In the genomic region with DNA sequence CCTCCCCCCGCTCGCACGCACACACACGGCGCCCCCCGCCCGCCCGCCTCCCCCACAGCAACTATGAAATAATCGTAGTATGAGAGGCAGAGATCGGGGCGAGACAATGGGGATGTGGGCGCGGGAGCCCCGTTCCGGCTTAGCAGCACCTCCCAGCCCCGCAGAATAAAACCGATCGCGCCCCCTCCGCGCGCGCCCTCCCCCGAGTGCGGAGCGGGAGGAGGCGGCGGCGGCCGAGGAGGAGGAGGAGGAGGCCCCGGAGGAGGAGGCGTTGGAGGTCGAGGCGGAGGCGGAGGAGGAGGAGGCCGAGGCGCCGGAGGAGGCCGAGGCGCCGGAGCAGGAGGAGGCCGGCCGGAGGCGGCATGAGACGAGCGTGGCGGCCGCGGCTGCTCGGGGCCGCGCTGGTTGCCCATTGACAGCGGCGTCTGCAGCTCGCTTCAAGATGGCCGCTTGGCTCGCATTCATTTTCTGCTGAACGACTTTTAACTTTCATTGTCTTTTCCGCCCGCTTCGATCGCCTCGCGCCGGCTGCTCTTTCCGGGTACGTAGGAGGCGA, we compare ENCODE assay signal across 1 cellular context.
TF ChIP-seq lines count a peak whose summit lies in the region.

No MANE protein-coding gene starts in this region.

TF ChIP-seq in HepG2, 621 proteins besides CTCF, POLR2A, EP300 and RAD21 (continued from another document and continues in another):
- TF ChIP-seq, protein P1, sequence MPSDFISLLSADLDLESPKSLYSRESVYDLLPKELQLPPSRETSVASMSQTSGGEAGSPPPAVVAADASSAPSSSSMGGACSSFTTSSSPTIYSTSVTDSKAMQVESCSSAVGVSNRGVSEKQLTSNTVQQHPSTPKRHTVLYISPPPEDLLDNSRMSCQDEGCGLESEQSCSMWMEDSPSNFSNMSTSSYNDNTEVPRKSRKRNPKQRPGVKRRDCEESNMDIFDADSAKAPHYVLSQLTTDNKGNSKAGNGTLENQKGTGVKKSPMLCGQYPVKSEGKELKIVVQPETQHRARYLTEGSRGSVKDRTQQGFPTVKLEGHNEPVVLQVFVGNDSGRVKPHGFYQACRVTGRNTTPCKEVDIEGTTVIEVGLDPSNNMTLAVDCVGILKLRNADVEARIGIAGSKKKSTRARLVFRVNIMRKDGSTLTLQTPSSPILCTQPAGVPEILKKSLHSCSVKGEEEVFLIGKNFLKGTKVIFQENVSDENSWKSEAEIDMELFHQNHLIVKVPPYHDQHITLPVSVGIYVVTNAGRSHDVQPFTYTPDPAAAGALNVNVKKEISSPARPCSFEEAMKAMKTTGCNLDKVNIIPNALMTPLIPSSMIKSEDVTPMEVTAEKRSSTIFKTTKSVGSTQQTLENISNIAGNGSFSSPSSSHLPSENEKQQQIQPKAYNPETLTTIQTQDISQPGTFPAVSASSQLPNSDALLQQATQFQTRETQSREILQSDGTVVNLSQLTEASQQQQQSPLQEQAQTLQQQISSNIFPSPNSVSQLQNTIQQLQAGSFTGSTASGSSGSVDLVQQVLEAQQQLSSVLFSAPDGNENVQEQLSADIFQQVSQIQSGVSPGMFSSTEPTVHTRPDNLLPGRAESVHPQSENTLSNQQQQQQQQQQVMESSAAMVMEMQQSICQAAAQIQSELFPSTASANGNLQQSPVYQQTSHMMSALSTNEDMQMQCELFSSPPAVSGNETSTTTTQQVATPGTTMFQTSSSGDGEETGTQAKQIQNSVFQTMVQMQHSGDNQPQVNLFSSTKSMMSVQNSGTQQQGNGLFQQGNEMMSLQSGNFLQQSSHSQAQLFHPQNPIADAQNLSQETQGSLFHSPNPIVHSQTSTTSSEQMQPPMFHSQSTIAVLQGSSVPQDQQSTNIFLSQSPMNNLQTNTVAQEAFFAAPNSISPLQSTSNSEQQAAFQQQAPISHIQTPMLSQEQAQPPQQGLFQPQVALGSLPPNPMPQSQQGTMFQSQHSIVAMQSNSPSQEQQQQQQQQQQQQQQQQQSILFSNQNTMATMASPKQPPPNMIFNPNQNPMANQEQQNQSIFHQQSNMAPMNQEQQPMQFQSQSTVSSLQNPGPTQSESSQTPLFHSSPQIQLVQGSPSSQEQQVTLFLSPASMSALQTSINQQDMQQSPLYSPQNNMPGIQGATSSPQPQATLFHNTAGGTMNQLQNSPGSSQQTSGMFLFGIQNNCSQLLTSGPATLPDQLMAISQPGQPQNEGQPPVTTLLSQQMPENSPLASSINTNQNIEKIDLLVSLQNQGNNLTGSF (CRISPR knock-in tag; IDR thresholded peaks at IDR 0.05): no peak
- no peak for TF ChIP-seq ZNF343 (CRISPR knock-in tag; IDR thresholded peaks at IDR 0.05)
- TF ChIP-seq, protein P2, sequence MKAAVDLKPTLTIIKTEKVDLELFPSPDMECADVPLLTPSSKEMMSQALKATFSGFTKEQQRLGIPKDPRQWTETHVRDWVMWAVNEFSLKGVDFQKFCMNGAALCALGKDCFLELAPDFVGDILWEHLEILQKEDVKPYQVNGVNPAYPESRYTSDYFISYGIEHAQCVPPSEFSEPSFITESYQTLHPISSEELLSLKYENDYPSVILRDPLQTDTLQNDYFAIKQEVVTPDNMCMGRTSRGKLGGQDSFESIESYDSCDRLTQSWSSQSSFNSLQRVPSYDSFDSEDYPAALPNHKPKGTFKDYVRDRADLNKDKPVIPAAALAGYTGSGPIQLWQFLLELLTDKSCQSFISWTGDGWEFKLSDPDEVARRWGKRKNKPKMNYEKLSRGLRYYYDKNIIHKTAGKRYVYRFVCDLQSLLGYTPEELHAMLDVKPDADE (CRISPR knock-in tag; IDR thresholded peaks at IDR 0.05): no peak
- TF ChIP-seq MIER2 (CRISPR knock-in tag; IDR thresholded peaks at IDR 0.05): no peak
- TF ChIP-seq GABPA (IDR thresholded peaks at IDR 0.05; ENCODE audit: low read depth, low read length): no peak
- TF ChIP-seq GABPA (CRISPR knock-in tag; IDR thresholded peaks at IDR 0.05; ENCODE audit: low read depth): no peak
- TF ChIP-seq, protein P3, sequence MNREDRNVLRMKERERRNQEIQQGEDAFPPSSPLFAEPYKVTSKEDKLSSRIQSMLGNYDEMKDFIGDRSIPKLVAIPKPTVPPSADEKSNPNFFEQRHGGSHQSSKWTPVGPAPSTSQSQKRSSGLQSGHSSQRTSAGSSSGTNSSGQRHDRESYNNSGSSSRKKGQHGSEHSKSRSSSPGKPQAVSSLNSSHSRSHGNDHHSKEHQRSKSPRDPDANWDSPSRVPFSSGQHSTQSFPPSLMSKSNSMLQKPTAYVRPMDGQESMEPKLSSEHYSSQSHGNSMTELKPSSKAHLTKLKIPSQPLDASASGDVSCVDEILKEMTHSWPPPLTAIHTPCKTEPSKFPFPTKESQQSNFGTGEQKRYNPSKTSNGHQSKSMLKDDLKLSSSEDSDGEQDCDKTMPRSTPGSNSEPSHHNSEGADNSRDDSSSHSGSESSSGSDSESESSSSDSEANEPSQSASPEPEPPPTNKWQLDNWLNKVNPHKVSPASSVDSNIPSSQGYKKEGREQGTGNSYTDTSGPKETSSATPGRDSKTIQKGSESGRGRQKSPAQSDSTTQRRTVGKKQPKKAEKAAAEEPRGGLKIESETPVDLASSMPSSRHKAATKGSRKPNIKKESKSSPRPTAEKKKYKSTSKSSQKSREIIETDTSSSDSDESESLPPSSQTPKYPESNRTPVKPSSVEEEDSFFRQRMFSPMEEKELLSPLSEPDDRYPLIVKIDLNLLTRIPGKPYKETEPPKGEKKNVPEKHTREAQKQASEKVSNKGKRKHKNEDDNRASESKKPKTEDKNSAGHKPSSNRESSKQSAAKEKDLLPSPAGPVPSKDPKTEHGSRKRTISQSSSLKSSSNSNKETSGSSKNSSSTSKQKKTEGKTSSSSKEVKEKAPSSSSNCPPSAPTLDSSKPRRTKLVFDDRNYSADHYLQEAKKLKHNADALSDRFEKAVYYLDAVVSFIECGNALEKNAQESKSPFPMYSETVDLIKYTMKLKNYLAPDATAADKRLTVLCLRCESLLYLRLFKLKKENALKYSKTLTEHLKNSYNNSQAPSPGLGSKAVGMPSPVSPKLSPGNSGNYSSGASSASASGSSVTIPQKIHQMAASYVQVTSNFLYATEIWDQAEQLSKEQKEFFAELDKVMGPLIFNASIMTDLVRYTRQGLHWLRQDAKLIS (CRISPR knock-in tag; IDR thresholded peaks at IDR 0.05): 0 out of 2 replicates have a peak, but pooled peaks have one; percentile 37
- no peak for TF ChIP-seq HNRNPUL1 (IDR thresholded peaks at IDR 0.05; ENCODE audit: low read depth, low read length)
- no peak for TF ChIP-seq ELF4 (CRISPR knock-in tag; IDR thresholded peaks at IDR 0.05; ENCODE audit: borderline replicate concordance)
- TF ChIP-seq, protein P4, sequence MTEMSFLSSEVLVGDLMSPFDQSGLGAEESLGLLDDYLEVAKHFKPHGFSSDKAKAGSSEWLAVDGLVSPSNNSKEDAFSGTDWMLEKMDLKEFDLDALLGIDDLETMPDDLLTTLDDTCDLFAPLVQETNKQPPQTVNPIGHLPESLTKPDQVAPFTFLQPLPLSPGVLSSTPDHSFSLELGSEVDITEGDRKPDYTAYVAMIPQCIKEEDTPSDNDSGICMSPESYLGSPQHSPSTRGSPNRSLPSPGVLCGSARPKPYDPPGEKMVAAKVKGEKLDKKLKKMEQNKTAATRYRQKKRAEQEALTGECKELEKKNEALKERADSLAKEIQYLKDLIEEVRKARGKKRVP (CRISPR knock-in tag; IDR thresholded peaks at IDR 0.05): no peak
- TF ChIP-seq ISL2 (CRISPR knock-in tag; IDR thresholded peaks at IDR 0.05): no peak
- TF ChIP-seq SAP130 (CRISPR knock-in tag; IDR thresholded peaks at IDR 0.05; ENCODE audit: low read depth): peak; percentile 49; the same call in 1 of the 2 replicates
- no peak for TF ChIP-seq ZNF34 (CRISPR knock-in tag; IDR thresholded peaks at IDR 0.05; ENCODE audit: borderline replicate concordance)
- 0 out of 2 replicates have a peak, but pooled peaks have one; percentile 15 for TF ChIP-seq TBX2 (CRISPR knock-in tag; IDR thresholded peaks at IDR 0.05; ENCODE audit: borderline replicate concordance)
- peak; percentile 77 for TF ChIP-seq RBM39 (IDR thresholded peaks at IDR 0.05; ENCODE audit: low read depth, low read length, poor library complexity, severe bottlenecking)
- no peak for TF ChIP-seq PTBP1 (IDR thresholded peaks at IDR 0.05; ENCODE audit: low read depth, low read length, poor library complexity, severe bottlenecking)
- TF ChIP-seq GFI1 (CRISPR knock-in tag; IDR thresholded peaks at IDR 0.05; ENCODE audit: borderline replicate concordance): no peak
- TF ChIP-seq SNAPC2 (CRISPR knock-in tag; IDR thresholded peaks at IDR 0.05): no peak
- no peak for TF ChIP-seq ZNF614 (CRISPR knock-in tag; IDR thresholded peaks at IDR 0.05; ENCODE audit: borderline replicate concordance)
- TF ChIP-seq, protein P5, sequence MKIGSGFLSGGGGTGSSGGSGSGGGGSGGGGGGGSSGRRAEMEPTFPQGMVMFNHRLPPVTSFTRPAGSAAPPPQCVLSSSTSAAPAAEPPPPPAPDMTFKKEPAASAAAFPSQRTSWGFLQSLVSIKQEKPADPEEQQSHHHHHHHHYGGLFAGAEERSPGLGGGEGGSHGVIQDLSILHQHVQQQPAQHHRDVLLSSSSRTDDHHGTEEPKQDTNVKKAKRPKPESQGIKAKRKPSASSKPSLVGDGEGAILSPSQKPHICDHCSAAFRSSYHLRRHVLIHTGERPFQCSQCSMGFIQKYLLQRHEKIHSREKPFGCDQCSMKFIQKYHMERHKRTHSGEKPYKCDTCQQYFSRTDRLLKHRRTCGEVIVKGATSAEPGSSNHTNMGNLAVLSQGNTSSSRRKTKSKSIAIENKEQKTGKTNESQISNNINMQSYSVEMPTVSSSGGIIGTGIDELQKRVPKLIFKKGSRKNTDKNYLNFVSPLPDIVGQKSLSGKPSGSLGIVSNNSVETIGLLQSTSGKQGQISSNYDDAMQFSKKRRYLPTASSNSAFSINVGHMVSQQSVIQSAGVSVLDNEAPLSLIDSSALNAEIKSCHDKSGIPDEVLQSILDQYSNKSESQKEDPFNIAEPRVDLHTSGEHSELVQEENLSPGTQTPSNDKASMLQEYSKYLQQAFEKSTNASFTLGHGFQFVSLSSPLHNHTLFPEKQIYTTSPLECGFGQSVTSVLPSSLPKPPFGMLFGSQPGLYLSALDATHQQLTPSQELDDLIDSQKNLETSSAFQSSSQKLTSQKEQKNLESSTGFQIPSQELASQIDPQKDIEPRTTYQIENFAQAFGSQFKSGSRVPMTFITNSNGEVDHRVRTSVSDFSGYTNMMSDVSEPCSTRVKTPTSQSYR (CRISPR knock-in tag; IDR thresholded peaks at IDR 0.05; ENCODE audit: borderline replicate concordance): 0 out of 2 replicates have a peak, but pooled peaks have one; percentile 32
- peak; percentile 86 for TF ChIP-seq RBFOX2 (IDR thresholded peaks at IDR 0.05; ENCODE audit: low read depth, low read length)
- TF ChIP-seq ZNF430 (CRISPR knock-in tag; IDR thresholded peaks at IDR 0.05): 0 out of 2 replicates have a peak, but pooled peaks have one; percentile 26
- TF ChIP-seq ZC3H13 (CRISPR knock-in tag; IDR thresholded peaks at IDR 0.05): no peak
- no peak; the same call in 1 of the 2 replicates for TF ChIP-seq CBFB (CRISPR knock-in tag; IDR thresholded peaks at IDR 0.05)
- no peak for TF ChIP-seq ZNF431 (CRISPR knock-in tag; IDR thresholded peaks at IDR 0.05; ENCODE audit: borderline replicate concordance, low read depth)
- no peak for TF ChIP-seq MAFK (conservative IDR thresholded peaks at IDR 0.05 in 1 of 2, IDR thresholded peaks at IDR 0.05 in 1 of 2; ENCODE audit: low read length in 2 of 2)
- no peak for TF ChIP-seq GZF1 (CRISPR knock-in tag; IDR thresholded peaks at IDR 0.05)
- peak; percentile 73 for TF ChIP-seq HNRNPK (IDR thresholded peaks at IDR 0.05; ENCODE audit: low read depth, low read length, poor library complexity, severe bottlenecking)
- TF ChIP-seq FOXP1 (IDR thresholded peaks at IDR 0.05): no peak
- TF ChIP-seq FOXP1 (CRISPR knock-in tag; IDR thresholded peaks at IDR 0.05): no peak
- 0 out of 2 replicates have a peak, but pooled peaks have one; percentile 43 for TF ChIP-seq RNF2 (conservative IDR thresholded peaks at IDR 0.05; ENCODE audit: low read depth)
- TF ChIP-seq, protein P6, sequence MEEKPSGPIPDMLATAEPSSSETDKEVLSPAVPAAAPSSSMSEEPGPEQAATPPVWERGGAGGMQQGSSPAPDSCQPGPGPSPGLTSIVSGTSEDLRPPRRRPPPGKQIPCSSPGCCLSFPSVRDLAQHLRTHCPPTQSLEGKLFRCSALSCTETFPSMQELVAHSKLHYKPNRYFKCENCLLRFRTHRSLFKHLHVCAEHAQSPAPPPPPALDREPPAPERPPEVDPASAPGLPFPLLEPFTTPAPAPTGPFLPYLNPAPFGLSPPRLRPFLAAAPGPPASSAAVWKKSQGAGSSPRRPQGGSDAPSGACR (CRISPR knock-in tag; IDR thresholded peaks at IDR 0.05): 0 out of 2 replicates have a peak, but pooled peaks have one; percentile 36
